Comparison of ENCODE assay signal across 15 cellular contexts in the genomic region with DNA sequence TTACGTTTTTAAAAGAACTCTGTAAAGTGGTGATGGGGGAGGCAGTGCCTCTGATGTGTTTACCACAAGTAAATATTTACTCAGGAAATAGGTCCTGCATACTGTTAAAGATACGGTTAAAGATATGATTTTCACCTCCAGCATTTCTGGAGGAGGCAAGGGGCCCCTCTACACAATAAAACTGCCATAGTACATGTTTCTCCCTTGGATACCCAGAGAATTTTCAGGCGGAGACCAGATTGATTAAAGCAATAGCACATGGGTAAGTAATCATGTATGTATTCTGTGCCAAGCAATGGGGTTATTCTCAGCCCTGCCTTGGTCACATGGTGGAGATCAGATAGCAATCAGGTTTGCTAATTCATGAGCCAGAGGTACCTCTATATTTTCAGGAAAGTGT. TPM values are rescaled to one million over a fixed set of nuclear protein-coding genes. Genes with fewer than 3 reads are reported as not detected.
DNase-seq lines count a peak whose midpoint lies in the region; ATAC-seq and TF ChIP-seq lines count a peak whose summit lies in the region.
"Had no signal": no experiment of that assay in that cellular context is flagged by ENCODE, and none has a peak within 500 bp of the region (broad histone marks: within the 10 kb centered on the region; RNA-seq: fewer than 3 reads in every experiment).

No MANE protein-coding gene starts in this region.

- peaks cover 67% of the 10 kb centered on the region for H3K79me2 ChIP-seq in DND-41 (ENCODE audit: insufficient read depth, low read length)

- no peaks in the 10 kb centered on the region for H3K9me3 ChIP-seq in CD4-positive, alpha-beta T cell (ENCODE audit: control insufficient read depth, low read length)
- no peaks in the 10 kb centered on the region for H3K9me3 ChIP-seq in DND-41 (ENCODE audit: insufficient read depth, low read length, severe bottlenecking)
- no peaks in the 10 kb centered on the region for H3K9me3 ChIP-seq in left lung
- no peaks in the 10 kb centered on the region for H3K9me3 ChIP-seq in breast epithelium
- H3K9me3 ChIP-seq: adrenal gland, sigmoid colon, SJSA1, thoracic aorta had no signal

- H4K20me1 ChIP-seq in DND-41 (ENCODE audit: insufficient read depth, low read length) = no peaks in the 10 kb centered on the region

- POLR2A ChIA-PET in CD4-positive, alpha-beta T cell (lab: Charles Lee) = interaction anchor here (0.6 to 19.0 kb wide), 14 partner anchors 9 to 115 kb away, joined by 3 to 1043 read pairs (median 6); a partner anchor contains a TSS

- no peaks in the 10 kb centered on the region for H3K27me3 Mint-ChIP-seq in CD4-positive, alpha-beta T cell
- no peaks in the 10 kb centered on the region for H3K27me3 Mint-ChIP-seq in T-helper 2 cell treated with Interferon-gamma antibody and Interleukin-4, amounts not matched to agents 5 μg/mL and 100 μg/mL, for 36 hours (ENCODE audit: low read depth)

- H3K4me3 Mint-ChIP-seq in CD4-positive, alpha-beta T cell = peak overlapping the region; percentile 83
- peak overlapping the region; percentile 79 for H3K4me3 Mint-ChIP-seq in T-helper 2 cell treated with Interferon-gamma antibody and Interleukin-4, amounts not matched to agents 5 μg/mL and 100 μg/mL, for 36 hours
- H3K4me3 Mint-ChIP-seq: nephron progenitor cell had no signal

- H3K9ac ChIP-seq in DND-41 (ENCODE audit: low read depth, low read length) = 0 out of 2 replicates have a peak overlapping the region, but pooled peaks have one; percentile 6

- DNase-seq in CD4-positive, alpha-beta T cell = no peak
- peak; percentile 46 for DNase-seq in DND-41
- DNase-seq in T-helper 2 cell treated with Interferon-gamma antibody and Interleukin-4, amounts not matched to agents 5 μg/mL and 100 μg/mL, for 36 hours (ENCODE audit: low spot score) = no peak
- DNase-seq in left lung = no peak
- DNase-seq in breast epithelium (ENCODE audit: low spot score in 2 of 2) = no peak
- DNase-seq: adrenal gland, dermis blood vessel endothelial cell, GOT3, nephron progenitor cell, sigmoid colon had no signal

- H3K4me2 ChIP-seq in DND-41 (ENCODE audit: insufficient read depth, low read length) = peak overlapping the region; percentile 51

- intact Hi-C loops in CD4-positive, alpha-beta T cell (cut with DNase I, micrococcal nuclease) = loop anchor here in 1 of 2 experiments (2.0 kb wide), 1 partner anchor 15 kb away; no protein-coding TSS in a partner anchor
- intact Hi-C loops in left lung (cut with DNase I) (no loop called here), breast epithelium (cut with DNase I; ENCODE audit: low total_unique reads) (no loop called here)

- peaks cover 87% of the 10 kb centered on the region for H3K4me1 ChIP-seq in DND-41 (ENCODE audit: insufficient read depth, low read length)
- peaks cover 0 to 82% of the 10 kb centered on the region in 2 donors for H3K4me1 ChIP-seq in left lung
- H3K4me1 ChIP-seq in breast epithelium = no peaks in the 10 kb centered on the region
- H3K4me1 ChIP-seq: adrenal gland had no signal

- no peak for TF ChIP-seq POLR2A in breast epithelium (IDR thresholded peaks at IDR 0.05)

- H3K4me1 Mint-ChIP-seq in CD4-positive, alpha-beta T cell (ENCODE audit: low read depth) = peaks cover 84% of the 10 kb centered on the region
- H3K4me1 Mint-ChIP-seq in T-helper 2 cell treated with Interferon-gamma antibody and Interleukin-4, amounts not matched to agents 5 μg/mL and 100 μg/mL, for 36 hours (ENCODE audit: low read depth) = peaks cover 64% of the 10 kb centered on the region

- CTCF ChIA-PET in CD4-positive, alpha-beta T cell (lab: Charles Lee) = interaction anchor here (1.1 to 6.2 kb wide), 11 partner anchors 8 to 100 kb away, joined by 3 to 37 read pairs (median 6); no protein-coding TSS in a partner anchor

- no peaks in the 10 kb centered on the region for H3K36me3 ChIP-seq in DND-41 (ENCODE audit: insufficient read depth, low read length)
- no peaks in the 10 kb centered on the region for H3K36me3 ChIP-seq in left lung
- H3K36me3 ChIP-seq in breast epithelium = no peaks in the 10 kb centered on the region
- H3K36me3 ChIP-seq: adrenal gland, sigmoid colon, SJSA1, thoracic aorta had no signal

- H3K36me3 Mint-ChIP-seq in CD4-positive, alpha-beta T cell (ENCODE audit: low read depth) = peaks cover 86% of the 10 kb centered on the region
- peaks cover 72% of the 10 kb centered on the region for H3K36me3 Mint-ChIP-seq in T-helper 2 cell treated with Interferon-gamma antibody and Interleukin-4, amounts not matched to agents 5 μg/mL and 100 μg/mL, for 36 hours (ENCODE audit: low read depth)

- ATAC-seq in CD4-positive, alpha-beta T cell (ENCODE audit: poor library complexity) = peak; percentile 18
- ATAC-seq in DND-41 (ENCODE audit: insufficient read depth, low read depth) (peak; percentile 74), left lung (peak; percentile 45), GM18502 (IDR thresholded peaks at IDR 0.05; ENCODE audit: poor library complexity, unreplicated experiment) (no peak), HG03469 (IDR thresholded peaks at IDR 0.05; ENCODE audit: unreplicated experiment) (no peak)
- ATAC-seq: GM12878 had no signal

- no peak for TF ChIP-seq CTCF in CD4-positive, alpha-beta T cell (IDR thresholded peaks at IDR 0.05)
- TF ChIP-seq CTCF in DND-41 (IDR thresholded peaks at IDR 0.05; ENCODE audit: borderline replicate concordance, extremely low read depth, low read length, poor library complexity, severe bottlenecking) (no peak), left lung (IDR thresholded peaks at IDR 0.05) (no peak), breast epithelium (IDR thresholded peaks at IDR 0.05) (no peak)

- no peaks in the 10 kb centered on the region for H3K27me3 ChIP-seq in CD4-positive, alpha-beta T cell (ENCODE audit: control insufficient read depth, insufficient read depth, low read length)
- H3K27me3 ChIP-seq in DND-41 (ENCODE audit: insufficient read depth, low read length, poor library complexity) (no peaks in the 10 kb centered on the region), left lung (no peaks in the 10 kb centered on the region), breast epithelium (no peaks in the 10 kb centered on the region)
- H3K27me3 ChIP-seq: adrenal gland, sigmoid colon, SJSA1 had no signal

- H3K27ac ChIP-seq in CD4-positive, alpha-beta T cell (ENCODE audit: low read depth, low read length) = peak overlapping the region; percentile 58
- peak overlapping the region; percentile 78 for H3K27ac ChIP-seq in DND-41 (ENCODE audit: low read length)
- H3K27ac ChIP-seq in left lung = no peak overlapping the region
- no peak overlapping the region for H3K27ac ChIP-seq in breast epithelium
- H3K27ac ChIP-seq: adrenal gland, sigmoid colon, SJSA1, thoracic aorta had no signal

- H3K27ac Mint-ChIP-seq in CD4-positive, alpha-beta T cell = peak overlapping the region; percentile 97
- peak overlapping the region; percentile 89 for H3K27ac Mint-ChIP-seq in T-helper 2 cell treated with Interferon-gamma antibody and Interleukin-4, amounts not matched to agents 5 μg/mL and 100 μg/mL, for 36 hours
- H3K27ac Mint-ChIP-seq: nephron progenitor cell had no signal

- H3K9me3 Mint-ChIP-seq in CD4-positive, alpha-beta T cell = peaks cover 4% of the 10 kb centered on the region
- peaks cover 14% of the 10 kb centered on the region for H3K9me3 Mint-ChIP-seq in T-helper 2 cell treated with Interferon-gamma antibody and Interleukin-4, amounts not matched to agents 5 μg/mL and 100 μg/mL, for 36 hours

- H3K4me3 ChIP-seq in DND-41 (ENCODE audit: low read depth in 1 of 2, low read length in 2 of 2) (no peak overlapping the region), left lung (no peak overlapping the region), breast epithelium (no peak overlapping the region)
- H3K4me3 ChIP-seq: adrenal gland, GM12878, sigmoid colon, SJSA1, thoracic aorta had no signal

- H2AFZ ChIP-seq in DND-41 (ENCODE audit: low read depth, low read length) = no peak overlapping the region; the same call in 1 of the 2 replicates

RNA-seq across cellular contexts. Expression of a gene that starts 9.6 kb away (rescaled TPM):
- 100 to 1,000 TPM; 123 to 129 TPM for total RNA-seq in CD4-positive, alpha-beta T cell
- 10 to 100 TPM; 18.7 to 56.8 TPM for total RNA-seq in left lung
- 10 to 100 TPM; 13.8 to 70.5 (median 29.2) TPM for total RNA-seq in breast epithelium

Comparison
In these comparisons a context has a peak if more than half of its experiments do, and no peak if none do; other contexts are left out.
1. ATAC-seq: peak in CD4-positive, alpha-beta T cell (single experiment), DND-41 (single experiment) and left lung (single experiment); none in GM18502 (single experiment) and HG03469 (single experiment).
2. H3K27ac ChIP-seq: peak in CD4-positive, alpha-beta T cell (single experiment) and DND-41 (single experiment); none in left lung (0 of 2) and breast epithelium (0 of 2).